In the genomic region with DNA sequence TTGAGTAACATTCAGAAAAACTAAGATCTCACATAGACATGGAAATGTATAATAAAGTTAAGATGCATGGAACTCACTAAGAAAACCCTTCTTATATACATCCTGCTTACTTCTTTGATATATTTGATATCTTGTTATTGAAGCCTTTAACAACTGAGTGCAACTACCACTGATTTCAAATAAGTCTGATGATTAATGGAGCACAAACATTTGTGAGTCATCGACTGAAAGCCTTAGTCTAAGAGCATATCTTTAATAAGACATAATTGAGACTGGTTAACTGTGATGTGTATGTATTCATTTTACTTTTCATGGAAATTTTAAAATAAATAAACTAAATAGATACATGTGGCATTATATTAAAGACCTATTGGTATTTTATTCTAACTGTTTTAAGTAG, we compare ENCODE assay signal across 1 cellular context.
TF ChIP-seq lines count a peak whose summit lies in the region.

No MANE protein-coding gene starts in this region.

TF ChIP-seq in GM23338, 12 proteins besides CTCF, POLR2A, EP300 and RAD21 (continued from another document):
- TF ChIP-seq ETS1 (IDR thresholded peaks at IDR 0.05) (no peak), POLR2AphosphoS5 (IDR thresholded peaks at IDR 0.05; ENCODE audit: low read depth) (no peak), CREB1 (CRISPR knock-in tag; IDR thresholded peaks at IDR 0.05; ENCODE audit: low read depth) (no peak), JUNB (IDR thresholded peaks at IDR 0.05; ENCODE audit: unreplicated experiment) (no peak), EZH2phosphoT487 (IDR thresholded peaks at IDR 0.05; ENCODE audit: unreplicated experiment) (no peak), NANOG (IDR thresholded peaks at IDR 0.05; ENCODE audit: borderline replicate concordance) (no peak), ZNF331 (CRISPR knock-in tag; IDR thresholded peaks at IDR 0.05; ENCODE audit: low read depth) (no peak), STAT1 (IDR thresholded peaks at IDR 0.05; ENCODE audit: unreplicated experiment) (no peak), REST (IDR thresholded peaks at IDR 0.05; ENCODE audit: unreplicated experiment) (no peak), ZNF462 (CRISPR knock-in tag; IDR thresholded peaks at IDR 0.05) (no peak)
